Comparison of ENCODE assay signal across 14 cellular contexts in the genomic region with DNA sequence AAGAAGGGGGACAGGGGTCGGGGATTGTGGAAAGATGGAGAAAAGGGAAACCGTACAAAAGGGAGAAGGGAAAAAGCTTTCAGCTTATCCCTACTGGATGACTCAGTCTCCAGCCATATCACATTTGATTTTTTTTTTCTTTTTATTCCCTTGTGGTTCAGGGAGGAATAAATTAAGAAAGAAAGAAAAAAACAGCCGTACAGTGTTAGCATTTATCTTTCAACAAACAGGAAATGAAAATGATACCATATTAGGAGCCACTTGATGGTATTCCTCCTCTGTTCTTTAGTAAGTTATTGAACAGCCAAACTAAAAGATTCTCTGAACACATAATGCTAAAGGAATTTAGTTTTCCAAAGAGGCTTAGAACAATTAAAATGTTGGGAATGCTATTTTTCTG.
DNase-seq lines count a peak whose midpoint lies in the region; ATAC-seq and TF ChIP-seq lines count a peak whose summit lies in the region.
"Had no signal": no experiment of that assay in that cellular context is flagged by ENCODE, and none has a peak within 500 bp of the region (broad histone marks: within the 10 kb centered on the region; RNA-seq: fewer than 3 reads in every experiment).

No MANE protein-coding gene starts in this region.

- H3K36me3 Mint-ChIP-seq in activated T-cell treated with anti-CD3 and anti-CD28 coated beads, Interleukin-2, amount 50 U/mL, for 24 hours (ENCODE audit: low read depth) = peaks cover 99% of the 10 kb centered on the region
- peaks cover 40% of the 10 kb centered on the region for H3K36me3 Mint-ChIP-seq in memory B cell

- H3K9me3 ChIP-seq in uterus = no peaks in the 10 kb centered on the region
- H3K9me3 ChIP-seq: ovary had no signal

- TF ChIP-seq POLR2A in uterus (IDR thresholded peaks at IDR 0.05) = no peak

- no peak overlapping the region for H3K4me3 ChIP-seq in cardiac fibroblast (replicated peaks in 1 of 2; ENCODE audit: low read depth in 2 of 2, low read length in 2 of 2)
- H3K4me3 ChIP-seq in uterus = no peak overlapping the region
- H3K4me3 ChIP-seq: ovary had no signal

- intact Hi-C loops in uterus (cut with DNase I; ENCODE audit: low total_unique reads) = no loop called here
- intact Hi-C loops in left colon (cut with DNase I, micrococcal nuclease) = no loop called here

- DNase-seq in activated T-cell treated with anti-CD3 and anti-CD28 coated beads, Interleukin-2, amount 50 U/mL, for 24 hours = no peak
- DNase-seq in activated T-cell treated with anti-CD3 and anti-CD28 coated beads, Interleukin-2, amount 50 U/mL, for 1 hour = no peak
- DNase-seq in cardiac fibroblast (ENCODE audit: low read depth in 2 of 2) = peak; percentile 82 to 86
- DNase-seq in memory B cell (ENCODE audit: low spot score in 2 of 2) = no peak
- no peak for DNase-seq in uterus
- no peak for DNase-seq in left colon
- DNase-seq in activated CD4-positive, alpha-beta T cell treated with anti-CD3 and anti-CD28 coated beads for 1 hour = no peak
- no peak for DNase-seq in NCI-H524 (lab: John Stamatoyannopoulos, UW)
- DNase-seq: activated CD4-positive, alpha-beta T cell treated with anti-CD3 and anti-CD28 coated beads for 4 hours; amygdala; hippocampal formation; NCI-H1092; ovary; PC-3 had no signal

- TF ChIP-seq CTCF in cardiac fibroblast (IDR thresholded peaks at IDR 0.05; ENCODE audit: low read depth, low read length) (no peak), uterus (IDR thresholded peaks at IDR 0.05) (no peak)

- no peaks in the 10 kb centered on the region for H3K27me3 Mint-ChIP-seq in activated T-cell treated with anti-CD3 and anti-CD28 coated beads, Interleukin-2, amount 50 U/mL, for 24 hours
- no peaks in the 10 kb centered on the region for H3K27me3 Mint-ChIP-seq in memory B cell

- peak overlapping the region; percentile 60 to 61 for H3K27ac ChIP-seq in uterus

- no peaks in the 10 kb centered on the region for H3K9me3 Mint-ChIP-seq in activated T-cell treated with anti-CD3 and anti-CD28 coated beads, Interleukin-2, amount 50 U/mL, for 24 hours
- peaks cover 1% of the 10 kb centered on the region for H3K9me3 Mint-ChIP-seq in memory B cell

- peaks cover 6 to 13% of the 10 kb centered on the region in 2 donors for H3K4me1 ChIP-seq in uterus

- ATAC-seq in memory B cell (ENCODE audit: low read depth) (no peak), left colon (no peak)
- ATAC-seq: PC-3 had no signal

- no peaks in the 10 kb centered on the region for H3K27me3 ChIP-seq in uterus
- H3K27me3 ChIP-seq: ovary had no signal

- H3K4me3 Mint-ChIP-seq in activated T-cell treated with anti-CD3 and anti-CD28 coated beads, Interleukin-2, amount 50 U/mL, for 24 hours = no peak overlapping the region
- H3K4me3 Mint-ChIP-seq in memory B cell = no peak overlapping the region

- H3K4me1 Mint-ChIP-seq in activated T-cell treated with anti-CD3 and anti-CD28 coated beads, Interleukin-2, amount 50 U/mL, for 24 hours (ENCODE audit: low read depth) = peaks cover 78% of the 10 kb centered on the region
- peaks cover 16% of the 10 kb centered on the region for H3K4me1 Mint-ChIP-seq in memory B cell

- H3K36me3 ChIP-seq in uterus = no peaks in the 10 kb centered on the region
- H3K36me3 ChIP-seq: ovary had no signal

- H3K27ac Mint-ChIP-seq in activated T-cell treated with anti-CD3 and anti-CD28 coated beads, Interleukin-2, amount 50 U/mL, for 24 hours = peak overlapping the region; percentile 47
- peak overlapping the region; percentile 17 for H3K27ac Mint-ChIP-seq in memory B cell

Comparison
In these comparisons a context has a peak if more than half of its experiments do, and no peak if none do; other contexts are left out.
1. DNase-seq: peak in cardiac fibroblast (2 of 2); none in activated T-cell treated with anti-CD3 and anti-CD28 coated beads, Interleukin-2, amount 50 U/mL, for 24 hours (single experiment), activated T-cell treated with anti-CD3 and anti-CD28 coated beads, Interleukin-2, amount 50 U/mL, for 1 hour (single experiment), memory B cell (0 of 2), uterus (0 of 2), left colon (0 of 2), activated CD4-positive, alpha-beta T cell treated with anti-CD3 and anti-CD28 coated beads for 1 hour (single experiment) and NCI-H524 (0 of 2).